Comparison of ENCODE assay signal across 15 cellular contexts in the genomic region with DNA sequence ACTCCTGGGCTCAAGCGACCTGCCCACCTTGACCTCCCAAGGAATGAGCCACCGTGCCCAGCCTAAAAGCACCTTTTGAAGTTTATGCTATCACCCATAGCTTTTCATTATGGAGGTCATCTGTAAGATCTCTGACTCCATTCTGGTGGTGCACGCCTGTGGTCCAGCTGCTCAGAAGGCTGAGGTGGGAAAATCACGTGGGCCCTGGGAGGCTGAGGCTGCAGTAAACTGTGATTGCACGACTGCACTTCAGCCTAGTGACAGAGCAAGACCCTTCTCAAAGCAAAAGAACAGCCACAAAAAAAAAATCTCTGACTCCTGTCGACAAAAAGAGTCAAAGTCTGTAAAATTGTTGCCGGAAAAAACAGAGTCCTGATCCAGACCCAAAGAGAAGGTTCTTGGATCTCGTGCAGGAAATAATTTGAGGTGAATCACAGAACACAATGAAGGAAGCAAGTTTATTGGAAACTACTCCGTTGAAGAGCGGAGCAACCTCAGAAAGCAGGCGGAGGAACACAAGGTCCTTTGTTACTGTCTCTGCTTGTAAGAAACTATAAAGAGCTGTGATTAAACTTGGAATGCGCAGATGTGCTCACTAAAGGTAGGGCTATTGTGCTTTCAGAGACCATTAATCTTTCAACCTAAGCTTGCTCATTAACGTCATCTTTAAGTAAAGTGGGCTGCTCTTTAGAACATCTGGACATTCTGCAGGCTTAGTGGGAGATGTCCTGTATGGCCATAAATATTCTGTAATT. TPM values are rescaled to one million over a fixed set of nuclear protein-coding genes. Genes with fewer than 3 reads are reported as not detected.
A peak's percentile ranks its signal among the peaks of the same experiment; 100 is the strongest.
DNase-seq lines count a peak whose midpoint lies in the region; ATAC-seq and TF ChIP-seq lines count a peak whose summit lies in the region.
"Had no signal": no experiment of that assay in that cellular context is flagged by ENCODE, and none has a peak within 500 bp of the region (broad histone marks: within the 10 kb centered on the region; RNA-seq: fewer than 3 reads in every experiment).

No MANE protein-coding gene starts in this region.

- no peak overlapping the region for H3K4me3 ChIP-seq in testis

- H3K9me3 ChIP-seq in testis, result no peaks in the 10 kb centered on the region
- H3K9me3 ChIP-seq: neutrophil had no signal

- DNase-seq in activated naive CD4-positive, alpha-beta T cell treated with Interleukin-2 at 50 U/mL for 16 hours, result no peak
- DNase-seq in SK-MEL-5 (ENCODE audit: low read depth, low spot score), result peak; percentile 83
- DNase-seq in left colon, result no peak
- peak; percentile 39 for DNase-seq in testis
- no peak for DNase-seq in NCI-H2196 (lab: John Stamatoyannopoulos, UW; ENCODE audit: unreplicated experiment)
- DNase-seq: ACHN; activated naive CD4-positive, alpha-beta T cell treated with anti-CD3 and anti-CD28 coated beads, Interleukin-2, amount 50 U/mL, for 16 hours; DMS79; NCI-H1048; NCI-H446 had no signal

- H3K36me3 ChIP-seq in testis (ENCODE audit: low read depth, missing control alignments), result no peaks in the 10 kb centered on the region
- H3K36me3 ChIP-seq: neutrophil had no signal

- H3K27me3 ChIP-seq in testis, result no peaks in the 10 kb centered on the region
- H3K27me3 ChIP-seq: neutrophil had no signal

- H3K4me1 Mint-ChIP-seq in activated naive CD4-positive, alpha-beta T cell treated with anti-CD3 and anti-CD28 coated beads, Interleukin-2, amount 50 U/mL, for 24 hours, result peaks cover 17% of the 10 kb centered on the region

- H3K27ac Mint-ChIP-seq in activated naive CD4-positive, alpha-beta T cell treated with anti-CD3 and anti-CD28 coated beads, Interleukin-2, amount 50 U/mL, for 24 hours, result no peak overlapping the region

- in situ Hi-C loops in SK-MEL-5 (cut with HindIII; ENCODE audit: low pct_unique_long_range_greater_than_20kb, low sequenced_read_pairs), result no loop called here

- TF ChIP-seq CTCF in testis (IDR thresholded peaks at IDR 0.05), result no peak

- 19 to 23% methylated on average over 13 of the region's 13 CpGs for WGBS in testis, 2 donors

- H3K4me3 Mint-ChIP-seq in activated naive CD4-positive, alpha-beta T cell treated with anti-CD3 and anti-CD28 coated beads, Interleukin-2, amount 50 U/mL, for 24 hours, result peak overlapping the region; percentile 7

- H3K9me3 Mint-ChIP-seq in activated naive CD4-positive, alpha-beta T cell treated with anti-CD3 and anti-CD28 coated beads, Interleukin-2, amount 50 U/mL, for 24 hours, result no peaks in the 10 kb centered on the region

- peaks cover 1% of the 10 kb centered on the region for H3K36me3 Mint-ChIP-seq in activated naive CD4-positive, alpha-beta T cell treated with anti-CD3 and anti-CD28 coated beads, Interleukin-2, amount 50 U/mL, for 24 hours

- peak; percentile 23 for ATAC-seq in left colon
- no peak for ATAC-seq in HG02840 (IDR thresholded peaks at IDR 0.05; ENCODE audit: low FRiP score, unreplicated experiment)
- no peak for ATAC-seq in GM21717 (IDR thresholded peaks at IDR 0.05; ENCODE audit: unreplicated experiment)
- ATAC-seq: HCT116 had no signal

- intact Hi-C loops in left colon (cut with DNase I, micrococcal nuclease), result no loop called here
- intact Hi-C loops in testis (cut with DNase I; ENCODE audit: low total_unique reads), result no loop called here

- TF ChIP-seq POLR2A in testis (IDR thresholded peaks at IDR 0.05), result no peak

- H3K4me1 ChIP-seq in testis, result peaks cover 9% of the 10 kb centered on the region

- peak overlapping the region in 1 of 2 donors; percentile 70 for H3K27ac ChIP-seq in testis
- H3K27ac ChIP-seq: neutrophil had no signal

- no peaks in the 10 kb centered on the region for H3K27me3 Mint-ChIP-seq in activated naive CD4-positive, alpha-beta T cell treated with anti-CD3 and anti-CD28 coated beads, Interleukin-2, amount 50 U/mL, for 24 hours

RNA-seq across cellular contexts. Expression of a gene that starts 2.0 kb away (rescaled TPM):
- 40.0 and 40.9 TPM in 2 replicates for total RNA-seq in SK-MEL-5 (2014; rRNA removed; shearing (Covaris generic))
- polyA plus RNA-seq in SK-MEL-5 (2015; cell fraction: cytosol; rRNA removed), result 19.1 and 26.0 TPM in 2 replicates
- polyA plus RNA-seq in SK-MEL-5 (2015; cell fraction: nucleus; rRNA removed), result 45.7 and 49.0 TPM in 2 replicates
- total RNA-seq in left colon (1 to 10 TPM; 5.3 to 6.0 TPM), testis (10 to 100 TPM; 21.9 to 35.7 TPM)
- 30.4 TPM for polyA plus RNA-seq in testis (ENCODE audit: insufficient read depth, low read depth, low replicate concordance)

RNA-seq across cellular contexts. Expression of a gene that starts 22.6 kb away (rescaled TPM):
- total RNA-seq in SK-MEL-5 (2014; rRNA removed; shearing (Covaris generic)), result 58.1 and 66.1 TPM in 2 replicates
- 48.5 and 52.2 TPM in 2 replicates for polyA plus RNA-seq in SK-MEL-5 (2015; cell fraction: cytosol; rRNA removed)
- polyA plus RNA-seq in SK-MEL-5 (2015; cell fraction: nucleus; rRNA removed), result 23.4 and 24.5 TPM in 2 replicates
- total RNA-seq in left colon, result 10 to 100 TPM; 43.8 to 48.4 TPM
- 100 to 1,000 TPM; 119 to 136 TPM for total RNA-seq in testis
- polyA plus RNA-seq in testis (ENCODE audit: insufficient read depth, low read depth, low replicate concordance), result 52.3 TPM

RNA-seq across cellular contexts. Expression of a gene that starts 55.5 kb away (rescaled TPM):
- 25.8 and 27.1 TPM in 2 replicates for total RNA-seq in SK-MEL-5 (2014; rRNA removed; shearing (Covaris generic))
- polyA plus RNA-seq in SK-MEL-5 (2015; cell fraction: cytosol; rRNA removed), result 74.2 and 82.9 TPM in 2 replicates
- polyA plus RNA-seq in SK-MEL-5 (2015; cell fraction: nucleus; rRNA removed), result 23.3 and 24.7 TPM in 2 replicates
- total RNA-seq in left colon (10 to 100 TPM; 60.1 to 65.1 TPM), testis (10 to 100 TPM; 50.6 to 51.3 TPM)
- 104 TPM for polyA plus RNA-seq in testis (ENCODE audit: insufficient read depth, low read depth, low replicate concordance)

Comparison
In these comparisons a context has a peak if more than half of its experiments do, and no peak if none do; other contexts are left out.
1. DNase-seq: peak in SK-MEL-5 (single experiment) and testis (single experiment); none in activated naive CD4-positive, alpha-beta T cell treated with Interleukin-2 at 50 U/mL for 16 hours (single experiment), left colon (0 of 2) and NCI-H2196 (single experiment).